8 cellular contexts compared by ENCODE assay signal in genomic region chr1:174238845-174239501, GRCh38.
DNase-seq lines count a peak whose midpoint lies in the region; ATAC-seq, FAIRE-seq and TF ChIP-seq lines count a peak whose summit lies in the region.
"Not testable (repeated sequence)": the region's sequence is repeated elsewhere in the genome, so short reads cannot be mapped to it uniquely, and the experiment has no call there.

No MANE protein-coding gene starts in this region.

- H2AK5ac ChIP-seq in neuronal stem cell (ENCODE audit: low read depth, low read length) = not testable (repeated sequence)

- not testable (repeated sequence) for H2AFZ ChIP-seq in GM23338; astrocyte (ENCODE audit: low read depth, low read length)
- H2AFZ ChIP-seq in neuronal stem cell (ENCODE audit: low read length) = peak overlapping the region; percentile 7

- H2BK15ac ChIP-seq in neuronal stem cell (ENCODE audit: low read length) = not testable (repeated sequence)

- not testable (repeated sequence) for H2BK5ac ChIP-seq in neuronal stem cell (ENCODE audit: low read length)

- DNase-seq in GM23338 (ENCODE audit: low spot score) = peak; percentile 21
- DNase-seq in NCI-H1417 (lab: John Stamatoyannopoulos, UW) = peak; percentile 39 to 75 (median 70)
- DNase-seq in NCI-H526 treated with DMSO at 0.1 percent for 48 hours (lab: John Stamatoyannopoulos, UW) = peak; percentile 68
- not testable (repeated sequence) for DNase-seq in astrocyte (ENCODE audit: low read depth); esophagus squamous epithelium (lab: John Stamatoyannopoulos, UW); neuronal stem cell (ENCODE audit: low spot score)
- peak; percentile 63 to 65 for DNase-seq in left colon

- WGBS in esophagus squamous epithelium, 2 donors = 63 to 74% methylated on average over 9 to 17 of the region's 31 CpGs
- no CpG with 5 or more reads among the region's 31 CpGs for WGBS in neuronal stem cell (ENCODE audit: extremely low coverage in 2 of 2, insufficient read length in 2 of 2, insufficient replicate concordance in 1 of 2), 2 donors

- not testable (repeated sequence) for H3K9me3 ChIP-seq in astrocyte (ENCODE audit: insufficient read depth, low read depth, low read length); esophagus squamous epithelium; neuronal stem cell (replicated peaks in 1 of 2; ENCODE audit: control insufficient read depth in 2 of 2, insufficient read depth in 1 of 2, low read depth in 1 of 2, low read length in 2 of 2)

- not testable (repeated sequence) for H2BK12ac ChIP-seq in neuronal stem cell (ENCODE audit: low read length)

- not testable (repeated sequence) for H3K14ac ChIP-seq in neuronal stem cell (ENCODE audit: low read length)

- TF ChIP-seq CTCF in 22Rv1 (IDR thresholded peaks at IDR 0.05); GM23338 (conservative IDR thresholded peaks at IDR 0.05; ENCODE audit: low read depth in 2 of 2); astrocyte (IDR thresholded peaks at IDR 0.05; ENCODE audit: insufficient read depth, low read depth, low read length); esophagus squamous epithelium (IDR thresholded peaks at IDR 0.05): not testable (repeated sequence)

- H3K4me1 Mint-ChIP-seq in GM23338; astrocyte (ENCODE audit: low read depth, unreplicated experiment): not testable (repeated sequence)

- ATAC-seq in GM23338 = not testable (repeated sequence)
- peak; percentile 53 for ATAC-seq in left colon

- H3K27me3 ChIP-seq in GM23338 (ENCODE audit: insufficient read depth); astrocyte (ENCODE audit: insufficient read depth, low read length); esophagus squamous epithelium; neuronal stem cell (ENCODE audit: control insufficient read depth in 3 of 3, insufficient read depth in 3 of 3, low read depth in 1 of 3, low read length in 3 of 3): not testable (repeated sequence)

- H3K23ac ChIP-seq in neuronal stem cell (ENCODE audit: low read depth, low read length, poor library complexity) = not testable (repeated sequence)

- H4K8ac ChIP-seq in neuronal stem cell (ENCODE audit: low read depth, low read length) = not testable (repeated sequence)

- not testable (repeated sequence) for H3F3A ChIP-seq in GM23338 (replicated peaks; ENCODE audit: low read depth)

- H3K36me3 Mint-ChIP-seq in GM23338 (ENCODE audit: low read depth) = peaks cover 14% of the 10 kb centered on the region
- not testable (repeated sequence) for H3K36me3 Mint-ChIP-seq in astrocyte (ENCODE audit: low read depth, unreplicated experiment)

- not testable (repeated sequence) for H3K4ac ChIP-seq in neuronal stem cell (ENCODE audit: low read length)

- H3K79me2 ChIP-seq in GM23338 (replicated peaks; ENCODE audit: insufficient read depth); astrocyte (ENCODE audit: insufficient read depth, low read length): not testable (repeated sequence)

- H3K9ac ChIP-seq in astrocyte (ENCODE audit: low read length); neuronal stem cell (ENCODE audit: low read depth, low read length, poor library complexity): not testable (repeated sequence)

- not testable (repeated sequence) for H2BK120ac ChIP-seq in neuronal stem cell (ENCODE audit: low read depth, low read length)

- peak in 1 of 4 donors; percentile 20 for TF ChIP-seq POLR2A in esophagus squamous epithelium (IDR thresholded peaks at IDR 0.05)

- H3K9me3 Mint-ChIP-seq in GM23338; astrocyte (ENCODE audit: unreplicated experiment): not testable (repeated sequence)

- H4K20me1 ChIP-seq in GM23338 (replicated peaks; ENCODE audit: insufficient read depth); astrocyte (ENCODE audit: insufficient read depth, low read length): not testable (repeated sequence)

- FAIRE-seq in astrocyte (lab: Jason Lieb, UNC) = not testable (repeated sequence)

- intact Hi-C loops in esophagus squamous epithelium (cut with DNase I); left colon (cut with DNase I, micrococcal nuclease): not testable (repeated sequence)

- H3K4me3 Mint-ChIP-seq in GM23338 = peak overlapping the region; percentile 48
- not testable (repeated sequence) for H3K4me3 Mint-ChIP-seq in astrocyte (ENCODE audit: unreplicated experiment)

- H3K79me1 ChIP-seq in neuronal stem cell (ENCODE audit: low read depth, low read length) = not testable (repeated sequence)

- not testable (repeated sequence) for H3K9me2 ChIP-seq in GM23338 (ENCODE audit: insufficient read depth)

- not testable (repeated sequence) for H3K27me3 Mint-ChIP-seq in GM23338 (ENCODE audit: insufficient read depth, low read depth, poor library complexity); astrocyte (ENCODE audit: low read depth, unreplicated experiment)

- peak overlapping the region; percentile 76 for H3K27ac ChIP-seq in 22Rv1
- peak overlapping the region; percentile 88 for H3K27ac ChIP-seq in GM23338 (ENCODE audit: low read depth)
- H3K27ac ChIP-seq in astrocyte (ENCODE audit: low read depth, low read length); neuronal stem cell (replicated peaks; ENCODE audit: low read length): not testable (repeated sequence)
- H3K27ac ChIP-seq in esophagus squamous epithelium = peak overlapping the region in 3 of 4 donors; percentile 77 to 88 (median 88)

- H3K4me3 ChIP-seq in GM23338 (peak overlapping the region; percentile 38), esophagus squamous epithelium (peak overlapping the region; percentile 22 to 44 (median 36))
- not testable (repeated sequence) for H3K4me3 ChIP-seq in astrocyte (ENCODE audit: insufficient read depth, low read depth, low read length); neuronal stem cell (ENCODE audit: low read length in 2 of 2)

- H4K91ac ChIP-seq in neuronal stem cell (ENCODE audit: low read depth, low read length, poor library complexity) = not testable (repeated sequence)

- H3K27ac Mint-ChIP-seq in GM23338 = peak overlapping the region; percentile 66
- H3K27ac Mint-ChIP-seq in astrocyte (ENCODE audit: unreplicated experiment) = peak overlapping the region; percentile 42

- H3K4me1 ChIP-seq in GM23338 (ENCODE audit: insufficient read depth); astrocyte (ENCODE audit: insufficient read depth, low read length); neuronal stem cell (ENCODE audit: control insufficient read depth in 2 of 2, insufficient read depth in 1 of 2, low read depth in 1 of 2, low read length in 2 of 2): not testable (repeated sequence)
- peaks cover 0 to 11% (median 0%) of the 10 kb centered on the region in 3 donors for H3K4me1 ChIP-seq in esophagus squamous epithelium

- H3K18ac ChIP-seq in neuronal stem cell (ENCODE audit: low read length) = not testable (repeated sequence)

- not testable (repeated sequence) for H3K36me3 ChIP-seq in GM23338 (ENCODE audit: insufficient read depth); astrocyte (ENCODE audit: insufficient read depth, low read length); neuronal stem cell (replicated peaks in 1 of 2; ENCODE audit: control insufficient read depth in 2 of 2, insufficient read depth in 2 of 2, low read length in 2 of 2)
- H3K36me3 ChIP-seq in esophagus squamous epithelium = peaks cover 0 to 27% (median 0%) of the 10 kb centered on the region in 3 donors

- peak overlapping the region; percentile 56 for H3K4me2 ChIP-seq in GM23338
- not testable (repeated sequence) for H3K4me2 ChIP-seq in astrocyte (ENCODE audit: low read length)
- H3K4me2 ChIP-seq in neuronal stem cell (ENCODE audit: insufficient read depth, low read length, poor library complexity, severe bottlenecking) = peak overlapping the region; percentile 11
